ENCODE assay signal across 23 cellular contexts in the genomic region with DNA sequence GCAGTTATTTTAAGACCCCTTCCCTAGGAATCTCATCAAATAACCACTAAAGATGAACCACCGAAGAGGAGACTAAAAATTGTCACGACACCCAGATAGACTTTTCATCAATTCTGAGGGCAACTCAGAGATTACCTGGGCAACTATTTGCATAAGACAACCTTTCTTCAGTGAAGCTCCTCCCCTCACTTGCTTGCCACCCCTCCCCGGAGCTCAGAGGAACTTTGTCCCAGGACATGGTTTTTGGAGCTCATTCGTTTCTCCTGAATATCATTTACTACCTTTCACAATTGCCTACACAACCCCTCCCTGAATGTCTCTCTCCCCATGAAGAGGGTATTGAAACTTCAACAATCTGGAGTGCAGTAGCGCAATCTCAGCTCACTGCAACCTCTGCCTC. TPM values are rescaled to one million over a fixed set of nuclear protein-coding genes. Genes with fewer than 3 reads are reported as not detected.
"Had no signal": no experiment of that assay in that cellular context is flagged by ENCODE, and none has a peak within 500 bp of the region (broad histone marks: within the 10 kb centered on the region; RNA-seq: fewer than 3 reads in every experiment).

No MANE protein-coding gene starts in this region.

- H3K27me3 ChIP-seq: foreskin keratinocyte, hepatocyte, neutrophil, testis, tibial nerve, upper lobe of right lung had no signal

- DNase-seq: cerebellar nuclear complex; erythroblast; foreskin keratinocyte; head of caudate nucleus; left ventricle myocardium superior; naive thymus-derived CD8-positive, alpha-beta T cell; psoas muscle; retina; stimulated activated CD4-positive, alpha-beta T cell treated with anti-CD3 and anti-CD28 coated beads, Interleukin-2, amount 100 ng/mL, for 24 hours; stimulated activated CD4-positive, alpha-beta T cell treated with anti-CD3 and anti-CD28 coated beads, Interleukin-4, amount 100 ng/mL, for 4 hours; stimulated activated naive B cell treated with anti-CD40 and anti-IgM and Interleukin-4, amounts not matched to agents 10 μg/mL and 1 μg/mL and 100 μg/mL, for 72 hours; stimulated activated naive CD8-positive, alpha-beta T cell treated with anti-CD3 and anti-CD28 coated beads, Interleukin-15, amount 100 ng/mL, for 72 hours; testis had no signal

- H3K9me3 Mint-ChIP-seq: dendritic cell treated with granulocyte-macrophage colony-stimulating factor and Interleukin-4, amounts not matched to agents 40 ng/mL and 50 ng/mL, for 4 days; stimulated activated naive B cell treated with anti-CD40 and anti-IgM and Interleukin-4, amounts not matched to agents 10 μg/mL and 1 μg/mL and 100 μg/mL, for 72 hours had no signal

- H3K27me3 Mint-ChIP-seq: dendritic cell treated with granulocyte-macrophage colony-stimulating factor and Interleukin-4, amounts not matched to agents 40 ng/mL and 50 ng/mL, for 4 days; naive thymus-derived CD8-positive, alpha-beta T cell; stimulated activated naive B cell treated with anti-CD40 and anti-IgM and Interleukin-4, amounts not matched to agents 10 μg/mL and 1 μg/mL and 100 μg/mL, for 72 hours; stimulated activated naive CD8-positive, alpha-beta T cell treated with anti-CD3 and anti-CD28 coated beads, Interleukin-15, amount 100 ng/mL, for 72 hours had no signal

- ATAC-seq: foreskin keratinocyte; left ventricle myocardium superior; naive thymus-derived CD8-positive, alpha-beta T cell; psoas muscle; sciatic nerve; stimulated activated naive B cell treated with anti-CD40 and anti-IgM and Interleukin-4, amounts not matched to agents 10 μg/mL and 1 μg/mL and 100 μg/mL, for 72 hours; stimulated activated naive CD8-positive, alpha-beta T cell treated with anti-CD3 and anti-CD28 coated beads, Interleukin-15, amount 100 ng/mL, for 72 hours; upper lobe of right lung had no signal

- FAIRE-seq: colon, endothelial cell of umbilical vein, keratinocyte had no signal

- H3K27ac Mint-ChIP-seq: dendritic cell treated with granulocyte-macrophage colony-stimulating factor and Interleukin-4, amounts not matched to agents 40 ng/mL and 50 ng/mL, for 4 days; naive thymus-derived CD8-positive, alpha-beta T cell; stimulated activated naive B cell treated with anti-CD40 and anti-IgM and Interleukin-4, amounts not matched to agents 10 μg/mL and 1 μg/mL and 100 μg/mL, for 72 hours had no signal

- H3K27ac ChIP-seq: foreskin keratinocyte, hepatocyte, neutrophil, psoas muscle, testis, tibial nerve, upper lobe of right lung had no signal

- H3K36me3 ChIP-seq: neutrophil, tibial nerve had no signal

- H3K4me3 Mint-ChIP-seq: dendritic cell treated with granulocyte-macrophage colony-stimulating factor and Interleukin-4, amounts not matched to agents 40 ng/mL and 50 ng/mL, for 4 days; naive thymus-derived CD8-positive, alpha-beta T cell; stimulated activated naive B cell treated with anti-CD40 and anti-IgM and Interleukin-4, amounts not matched to agents 10 μg/mL and 1 μg/mL and 100 μg/mL, for 72 hours; stimulated activated naive CD8-positive, alpha-beta T cell treated with anti-CD3 and anti-CD28 coated beads, Interleukin-15, amount 100 ng/mL, for 72 hours had no signal

- H3K9me3 ChIP-seq: neutrophil, psoas muscle, testis, tibial nerve, upper lobe of right lung had no signal

- H3K4me1 ChIP-seq: foreskin keratinocyte, upper lobe of right lung had no signal

- H3K4me3 ChIP-seq: hepatocyte, psoas muscle, testis, tibial nerve, upper lobe of right lung had no signal

RNA-seq across cellular contexts. Expression of a gene that starts 3.9 kb away (rescaled TPM):
- polyA plus RNA-seq: neural cell had no signal
